8 cellular contexts compared by ENCODE assay signal in genomic region chr9:37471942-37472679, GRCh38. TPM values are rescaled to one million over a fixed set of nuclear protein-coding genes. Genes with fewer than 3 reads are reported as not detected.
A peak's percentile ranks its signal among the peaks of the same experiment; 100 is the strongest.
DNase-seq lines count a peak whose midpoint lies in the region; FAIRE-seq lines count a peak whose summit lies in the region.

No MANE protein-coding gene starts in this region.

- H3K27me3 ChIP-seq in ectodermal cell (ENCODE audit: control insufficient read depth, insufficient read depth, low read length, poor library complexity, severe bottlenecking): no peaks in the 10 kb centered on the region

- DNase-seq in EL: peak; percentile 99
- DNase-seq in OCI-M1 (lab: John Stamatoyannopoulos, UW): peak; percentile 48
- DNase-seq in urothelium cell line (ENCODE audit: low spot score): peak; percentile 87
- no peak for DNase-seq in NCI-H2081 (lab: John Stamatoyannopoulos, UW)
- no peak for DNase-seq in HuH-7.5 (ENCODE audit: low spot score)
- DNase-seq in NCI-H146 (lab: John Stamatoyannopoulos, UW): no peak

- no peaks in the 10 kb centered on the region for H3K36me3 ChIP-seq in ectodermal cell (ENCODE audit: control insufficient read depth, insufficient read depth, low read length)
- no peaks in the 10 kb centered on the region for H3K36me3 ChIP-seq in mesodermal cell (ENCODE audit: control insufficient read depth, insufficient read depth, low read length)

- no peaks in the 10 kb centered on the region for H3K9me3 ChIP-seq in ectodermal cell (ENCODE audit: control insufficient read depth, low read length)
- peaks cover 11% of the 10 kb centered on the region for H3K9me3 ChIP-seq in mesodermal cell (ENCODE audit: control insufficient read depth, low read length)

- H3K4me3 ChIP-seq in ectodermal cell (ENCODE audit: insufficient read depth, low read depth, low read length): no peak overlapping the region
- H3K4me3 ChIP-seq in mesodermal cell (ENCODE audit: extremely low read depth, insufficient read depth, low read length, poor library complexity, severe bottlenecking): peak overlapping the region; percentile 7

- H3K4me1 ChIP-seq in ectodermal cell (ENCODE audit: control insufficient read depth, insufficient read depth, low read length): peaks cover 6% of the 10 kb centered on the region
- peaks cover 11% of the 10 kb centered on the region for H3K4me1 ChIP-seq in mesodermal cell (ENCODE audit: control insufficient read depth, insufficient read depth, low read length, poor library complexity, severe bottlenecking)

- peak; percentile 83 for FAIRE-seq in urothelium cell line (lab: Jason Lieb, UNC)

- H3K27ac ChIP-seq in ectodermal cell (ENCODE audit: insufficient read depth, low read depth, low read length, poor library complexity, severe bottlenecking): peak overlapping the region; percentile 85
- H3K27ac ChIP-seq in mesodermal cell (ENCODE audit: low read depth, low read length, severe bottlenecking): peak overlapping the region; percentile 99

- WGBS in ectodermal cell, 2 experiments: 42 to 50% methylated on average over 7 of the region's 7 CpGs
- WGBS in mesodermal cell (ENCODE audit: insufficient coverage in 2 of 2), 2 experiments: 33 to 34% methylated on average over 4 of the region's 7 CpGs

RNA-seq across cellular contexts. Expression of gene ZBTB5, which starts 6.9 kb away (rescaled TPM):
- polyA plus RNA-seq in ectodermal cell (2013, experiment 1 of 4): 23.5 TPM
- 21.2 TPM for polyA plus RNA-seq in ectodermal cell (2013, experiment 2 of 4)
- polyA plus RNA-seq in ectodermal cell (2013, experiment 3 of 4): 17.1 TPM
- polyA plus RNA-seq in ectodermal cell (2013, experiment 4 of 4): 21.1 TPM
- 17.1 TPM for polyA plus RNA-seq in mesodermal cell (2013, experiment 1 of 2)
- polyA plus RNA-seq in mesodermal cell (2013, experiment 2 of 2): 12.5 TPM

RNA-seq across cellular contexts. Expression of gene POLR1E, which starts 13.6 kb away (rescaled TPM):
- 40.9 TPM for polyA plus RNA-seq in ectodermal cell (2013, experiment 1 of 4)
- polyA plus RNA-seq in ectodermal cell (2013, experiment 2 of 4): 42.6 TPM
- 27.3 TPM for polyA plus RNA-seq in ectodermal cell (2013, experiment 3 of 4)
- polyA plus RNA-seq in ectodermal cell (2013, experiment 4 of 4): 33.3 TPM
- 14.2 TPM for polyA plus RNA-seq in mesodermal cell (2013, experiment 1 of 2)
- 14.9 TPM for polyA plus RNA-seq in mesodermal cell (2013, experiment 2 of 2)

RNA-seq across cellular contexts. Expression of gene GRHPR, which starts 49.6 kb away (rescaled TPM):
- polyA plus RNA-seq in ectodermal cell (2013, experiment 1 of 4): 140 TPM
- polyA plus RNA-seq in ectodermal cell (2013, experiment 2 of 4): 134 TPM
- 115 TPM for polyA plus RNA-seq in ectodermal cell (2013, experiment 3 of 4)
- 137 TPM for polyA plus RNA-seq in ectodermal cell (2013, experiment 4 of 4)
- 84.7 TPM for polyA plus RNA-seq in mesodermal cell (2013, experiment 1 of 2)
- 70.9 TPM for polyA plus RNA-seq in mesodermal cell (2013, experiment 2 of 2)

Comparison
In these comparisons a context has a peak if more than half of its experiments do, and no peak if none do; other contexts are left out.
1. DNase-seq: peak in EL (single experiment), OCI-M1 (single experiment) and urothelium cell line (single experiment); none in NCI-H2081 (0 of 2), HuH-7.5 (single experiment) and NCI-H146 (single experiment).